Comparison of ENCODE assay signal across 8 cellular contexts in genomic region chr12:51025182-51025747, GRCh38. TPM values are rescaled to one million over a fixed set of nuclear protein-coding genes. Genes with fewer than 3 reads are reported as not detected.
DNase-seq lines count a peak whose midpoint lies in the region; ATAC-seq and TF ChIP-seq lines count a peak whose summit lies in the region.

No MANE protein-coding gene starts in this region.

- DNase-seq in right atrium auricular region (ENCODE audit: low spot score) (no peak), left cardiac atrium (no peak), astrocyte of the cerebellum (ENCODE audit: low read depth) (no peak), lower lobe of right lung (no peak), aorta (no peak)
- no peak for DNase-seq in activated CD4-positive, CD25-positive, alpha-beta regulatory T cell (lab: John Stamatoyannopoulos, UW)
- DNase-seq in effector CD4-positive, alpha-beta T cell, result no peak
- DNase-seq in activated effector memory CD4-positive, alpha-beta T cell treated with Interleukin-2 at 50 U/mL for 16 hours, result no peak

- H3K36me3 ChIP-seq in right atrium auricular region (no peaks in the 10 kb centered on the region), lower lobe of right lung (no peaks in the 10 kb centered on the region), aorta (ENCODE audit: control insufficient read depth in 1 of 2, insufficient read depth in 2 of 2, low read length in 1 of 2) (no peaks in the 10 kb centered on the region)

- peak overlapping the region; percentile 65 to 71 for H3K4me3 ChIP-seq in right atrium auricular region
- H3K4me3 ChIP-seq in astrocyte of the cerebellum (ENCODE audit: low read depth, low read length), result peak overlapping the region; percentile 77
- H3K4me3 ChIP-seq in lower lobe of right lung, result peak overlapping the region; percentile 82
- H3K4me3 ChIP-seq in aorta (ENCODE audit: low read length in 2 of 2), result peak overlapping the region; percentile 57 to 59

- peaks cover 0 to 38% of the 10 kb centered on the region in 2 donors for H3K4me1 ChIP-seq in right atrium auricular region
- H3K4me1 ChIP-seq in lower lobe of right lung, result peaks cover 46% of the 10 kb centered on the region
- no peaks in the 10 kb centered on the region for H3K4me1 ChIP-seq in aorta (ENCODE audit: control insufficient read depth in 1 of 2, insufficient read depth in 2 of 2, low read length in 2 of 2)

- no peaks in the 10 kb centered on the region for H3K9me3 ChIP-seq in right atrium auricular region
- H3K9me3 ChIP-seq in lower lobe of right lung, result no peaks in the 10 kb centered on the region
- H3K9me3 ChIP-seq in aorta (ENCODE audit: control insufficient read depth, low read length), result no peaks in the 10 kb centered on the region

- H3K27ac ChIP-seq in right atrium auricular region (peak overlapping the region; percentile 88 to 92), lower lobe of right lung (peak overlapping the region; percentile 90), aorta (ENCODE audit: low read depth in 1 of 2, low read length in 2 of 2) (peak overlapping the region; percentile 91 to 98)

- WGBS in aorta, 2 donors, result 7% methylated on average over 5 of the region's 5 CpGs

- H3K27me3 ChIP-seq in right atrium auricular region (no peaks in the 10 kb centered on the region), lower lobe of right lung (ENCODE audit: low read depth) (no peaks in the 10 kb centered on the region), aorta (ENCODE audit: control insufficient read depth in 1 of 2, insufficient read depth in 2 of 2, low read length in 1 of 2) (no peaks in the 10 kb centered on the region)

- TF ChIP-seq CTCF in right atrium auricular region (IDR thresholded peaks at IDR 0.05), result no peak
- TF ChIP-seq CTCF in astrocyte of the cerebellum (IDR thresholded peaks at IDR 0.05; ENCODE audit: low read depth, low read length, missing control alignments), result no peak
- TF ChIP-seq CTCF in lower lobe of right lung (IDR thresholded peaks at IDR 0.05), result no peak

- intact Hi-C loops in left cardiac atrium (cut with DNase I) (no loop called here), lower lobe of right lung (cut with DNase I) (no loop called here), aorta (cut with DNase I) (no loop called here)

- in situ Hi-C loops in astrocyte of the cerebellum (cut with HindIII; ENCODE audit: low sequenced_read_pairs), result no loop called here

- no peak for ATAC-seq in left cardiac atrium
- ATAC-seq in lower lobe of right lung, result no peak
- ATAC-seq in aorta (ENCODE audit: low FRiP score), result no peak

RNA-seq across cellular contexts. Expression of gene SLC11A2, which starts 0.9 kb away (rescaled TPM):
- 10 to 100 TPM; 25.5 to 40.9 TPM for total RNA-seq in right atrium auricular region
- total RNA-seq in left cardiac atrium, result 10 to 100 TPM; 47.7 to 56.9 TPM
- total RNA-seq in lower lobe of right lung, result 102 TPM
- total RNA-seq in aorta, result 10 to 100 TPM; 71.9 to 97.2 TPM
- polyA plus RNA-seq in aorta, result 10 to 100 TPM; 11.1 to 20.6 TPM

RNA-seq across cellular contexts. Expression of gene LETMD1, which starts 22.9 kb away (rescaled TPM):
- total RNA-seq in right atrium auricular region, result 10 to 100 TPM; 22.8 to 27.2 TPM
- 10 to 100 TPM; 23.7 to 26.7 TPM for total RNA-seq in left cardiac atrium
- 69.6 TPM for total RNA-seq in lower lobe of right lung
- total RNA-seq in aorta, result 10 to 100 TPM; 32.6 to 62.3 TPM
- polyA plus RNA-seq in aorta, result 10 to 100 TPM; 52.6 to 59.6 TPM

RNA-seq across cellular contexts. Expression of gene CSRNP2, which starts 58.1 kb away (rescaled TPM):
- total RNA-seq in right atrium auricular region, result 10 to 100 TPM; 17.1 to 19.4 TPM
- 10 to 100 TPM; 18.9 to 22.6 TPM for total RNA-seq in left cardiac atrium
- 21.2 TPM for total RNA-seq in lower lobe of right lung
- 10 to 100 TPM; 32.3 to 34.5 TPM for total RNA-seq in aorta
- polyA plus RNA-seq in aorta, result 10 to 100 TPM in 1 of 2 donors, 1 to 10 TPM in 1; 6.1 to 19.0 TPM
